Comparison of ENCODE assay signal across 23 cellular contexts in genomic region chr7:155580367-155580766, GRCh38. TPM values are rescaled to one million over a fixed set of nuclear protein-coding genes. Genes with fewer than 3 reads are reported as not detected.
DNase-seq lines count a peak whose midpoint lies in the region; ATAC-seq, FAIRE-seq and TF ChIP-seq lines count a peak whose summit lies in the region.
"Had no signal": no experiment of that assay in that cellular context is flagged by ENCODE, and none has a peak within 500 bp of the region (broad histone marks: within the 10 kb centered on the region; RNA-seq: fewer than 3 reads in every experiment).

No MANE protein-coding gene starts in this region.

- DNase-seq in activated naive CD4-positive, alpha-beta T cell treated with Interleukin-2 at 50 U/mL for 16 hours: peak; percentile 30
- no peak for DNase-seq in activated naive CD4-positive, alpha-beta T cell (lab: John Stamatoyannopoulos, UW)
- DNase-seq in OCI-M1 (lab: John Stamatoyannopoulos, UW) (peak; percentile 0), bronchial epithelial cell (ENCODE audit: low read depth) (peak; percentile 40), NCI-H2171 (lab: John Stamatoyannopoulos, UW) (no peak), NCI-H345 (lab: John Stamatoyannopoulos, UW) (no peak)
- DNase-seq in stimulated activated CD8-positive, alpha-beta memory T cell treated with anti-CD3 and anti-CD28 coated beads, Interleukin-7, amount 100 ng/mL, for 48 hours (ENCODE audit: extremely low read depth in 1 of 2, low read depth in 1 of 2): peak; percentile 11 to 61
- DNase-seq: activated gamma-delta T cell treated with Interleukin-2 at 50 U/mL for 16 hours, body of pancreas, colonic mucosa, hypothalamus, mesendoderm, MM.1S, NCI-H2029 treated with DMSO at 0.1 percent for 48 hours, NCI-H526 treated with DMSO at 0.1 percent for 48 hours had no signal

- H3K4me3 ChIP-seq in bronchial epithelial cell (ENCODE audit: low read depth, low read length): no peak overlapping the region
- H3K4me3 ChIP-seq: body of pancreas, colonic mucosa, prostate gland, SJSA1, smooth muscle cell, tibial nerve had no signal

- TF ChIP-seq CTCF in bronchial epithelial cell (IDR thresholded peaks at IDR 0.05; ENCODE audit: insufficient read depth, low read length, severe bottlenecking): no peak

- no peak for ATAC-seq in HG03439 (IDR thresholded peaks at IDR 0.05; ENCODE audit: unreplicated experiment)
- ATAC-seq: body of pancreas; natural killer cell treated with Interleukin-12 subunit alpha and Interleukin-12 subunit beta and Interleukin-15 and Interleukin-18, amount 100 ng/mL, for 72 hours had no signal

- peak; percentile 32 for FAIRE-seq in bronchial epithelial cell (lab: Jason Lieb, UNC)
- FAIRE-seq: endometrium had no signal

- peaks cover 2% of the 10 kb centered on the region for H3K27me3 ChIP-seq in bronchial epithelial cell (ENCODE audit: control insufficient read depth, insufficient read depth, low read length)
- H3K27me3 ChIP-seq: body of pancreas, colonic mucosa, tibial nerve had no signal

- no peaks in the 10 kb centered on the region for H3K36me3 ChIP-seq in bronchial epithelial cell (ENCODE audit: control insufficient read depth, insufficient read depth, low read length)
- H3K36me3 ChIP-seq: colonic mucosa, prostate gland, SJSA1, tibial nerve had no signal

RNA-seq across cellular contexts. Expression of gene CNPY1, which starts 34.0 kb away (rescaled TPM):
- total RNA-seq in bronchial epithelial cell: not detected in 2 replicates
- total RNA-seq: body of pancreas; colonic mucosa; kidney epithelial cell; natural killer cell treated with Interleukin-12 subunit alpha and Interleukin-12 subunit beta and Interleukin-15 and Interleukin-18, amount 100 ng/mL, for 72 hours; prostate gland; SJSA1 had no signal

Comparison
In these comparisons a context has a peak if more than half of its experiments do, and no peak if none do; other contexts are left out.
1. DNase-seq: peak in activated naive CD4-positive, alpha-beta T cell treated with Interleukin-2 at 50 U/mL for 16 hours (single experiment), OCI-M1 (single experiment), bronchial epithelial cell (single experiment) and stimulated activated CD8-positive, alpha-beta memory T cell treated with anti-CD3 and anti-CD28 coated beads, Interleukin-7, amount 100 ng/mL, for 48 hours (2 of 2); none in activated naive CD4-positive, alpha-beta T cell (0 of 4), NCI-H2171 (single experiment) and NCI-H345 (single experiment).